In genomic region chr20:37239026-37239451, GRCh38 we compare ENCODE assay signal across 18 cellular contexts. TPM values are rescaled to one million over a fixed set of nuclear protein-coding genes. Genes with fewer than 3 reads are reported as not detected.
A peak's percentile ranks its signal among the peaks of the same experiment; 100 is the strongest.
DNase-seq lines count a peak whose midpoint lies in the region; ATAC-seq, FAIRE-seq and TF ChIP-seq lines count a peak whose summit lies in the region.
"Had no signal": no experiment of that assay in that cellular context is flagged by ENCODE, and none has a peak within 500 bp of the region (broad histone marks: within the 10 kb centered on the region; RNA-seq: fewer than 3 reads in every experiment).

No MANE protein-coding gene starts in this region.

- peak; percentile 55 for DNase-seq in BE2C
- peak; percentile 89 for DNase-seq in NCI-H446 treated with DMSO at 0.1 percent for 48 hours (lab: John Stamatoyannopoulos, UW)
- DNase-seq in cerebellar cortex (ENCODE audit: low spot score): peak; percentile 90
- DNase-seq in left lung: no peak
- no peak for DNase-seq in SW480 (ENCODE audit: low spot score)
- no peak for DNase-seq in urothelium cell line (ENCODE audit: low spot score)
- DNase-seq: activated CD4-positive, alpha-beta T cell treated with anti-CD3 and anti-CD28 coated beads for 36 hours; AML-193; DMS153; foreskin fibroblast; stimulated activated CD4-positive, alpha-beta T cell treated with anti-CD3 and anti-CD28 coated beads, Interleukin-12 subunit alpha, Interleukin-12 subunit beta, amount 100 ng/mL, for 4 hours; T-helper 2 cell had no signal

- no peaks in the 10 kb centered on the region for H3K9me3 ChIP-seq in BE2C
- H3K9me3 ChIP-seq in left lung: no peaks in the 10 kb centered on the region
- H3K9me3 ChIP-seq: suprapubic skin had no signal

- no peak for TF ChIP-seq CTCF in BE2C (IDR thresholded peaks at IDR 0.05; ENCODE audit: low read depth, low read length)
- TF ChIP-seq CTCF in left lung (IDR thresholded peaks at IDR 0.05): no peak

- H3K4me1 ChIP-seq in BE2C (peaks cover 45% of the 10 kb centered on the region), left lung (no peaks in the 10 kb centered on the region)

- peak overlapping the region in 1 of 2 donors; percentile 1 for H3K27ac ChIP-seq in left lung
- H3K27ac ChIP-seq: suprapubic skin had no signal

- H3K36me3 ChIP-seq in BE2C (peaks cover 79% of the 10 kb centered on the region), left lung (peaks cover 0 to 100% of the 10 kb centered on the region in 2 donors)

- no peak for FAIRE-seq in urothelium cell line (lab: Jason Lieb, UNC)

- ATAC-seq in left lung (peak; percentile 13), GM21723 (IDR thresholded peaks at IDR 0.05; ENCODE audit: unreplicated experiment) (no peak), GM18873 (IDR thresholded peaks at IDR 0.05; ENCODE audit: low FRiP score, unreplicated experiment) (no peak)
- ATAC-seq: activated CD4-positive, alpha-beta T cell treated with anti-CD3 and anti-CD28 coated beads for 36 hours had no signal

- H3K4me3 ChIP-seq in BE2C (ENCODE audit: low read depth, low read length): no peak overlapping the region
- no peak overlapping the region for H3K4me3 ChIP-seq in left lung
- H3K4me3 ChIP-seq: suprapubic skin had no signal

- intact Hi-C loops in left lung (cut with DNase I): no loop called here

- H3K27me3 ChIP-seq in BE2C (no peaks in the 10 kb centered on the region), left lung (no peaks in the 10 kb centered on the region)
- H3K27me3 ChIP-seq: suprapubic skin had no signal

RNA-seq across cellular contexts. Expression of gene GHRH, which starts 22.6 kb away (rescaled TPM):
- polyA plus RNA-seq in BE2C (2012; ENCODE audit: insufficient read depth, insufficient read length, low read depth): not detected
- total RNA-seq in left lung: not detected
- total RNA-seq: activated CD4-positive, alpha-beta T cell treated with anti-CD3 and anti-CD28 coated beads for 36 hours; omental fat pad; RPMI7951; suprapubic skin had no signal
- polyA plus RNA-seq: adipose tissue had no signal

RNA-seq across cellular contexts. Expression of gene MANBAL, which starts 50.4 kb away (rescaled TPM):
- polyA plus RNA-seq in BE2C (2012; ENCODE audit: insufficient read depth, insufficient read length, low read depth): 51.0 TPM
- total RNA-seq in left lung: 10 to 100 TPM; 30.6 to 34.6 TPM

RNA-seq across cellular contexts. Expression of gene MROH8, which starts 59.7 kb away (rescaled TPM):
- not detected for polyA plus RNA-seq in BE2C (2012; ENCODE audit: insufficient read depth, insufficient read length, low read depth)
- 1 to 10 TPM; 1.8 to 2.2 TPM for total RNA-seq in left lung

RNA-seq across cellular contexts. Expression of gene RPN2, which starts 59.9 kb away (rescaled TPM):
- polyA plus RNA-seq in BE2C (2012; ENCODE audit: insufficient read depth, insufficient read length, low read depth): 296 TPM
- total RNA-seq in left lung: 100 to 1,000 TPM; 222 to 269 TPM

Comparison
In these comparisons a context has a peak if more than half of its experiments do, and no peak if none do; other contexts are left out.
1. DNase-seq: peak in BE2C (single experiment), NCI-H446 treated with DMSO at 0.1 percent for 48 hours (single experiment) and cerebellar cortex (single experiment); none in left lung (0 of 2), SW480 (single experiment) and urothelium cell line (single experiment).